Comparison of ENCODE assay signal across 8 cellular contexts in genomic region chr20:62407221-62407992, GRCh38. TPM values are rescaled to one million over a fixed set of nuclear protein-coding genes. Genes with fewer than 3 reads are reported as not detected.
DNase-seq lines count a peak whose midpoint lies in the region; ATAC-seq and TF ChIP-seq lines count a peak whose summit lies in the region.

Gene CABLES2, minus strand, starts transcription at chr20:62407285. Its CDS starts 9 bp downstream, at chr20:62407276.

- peaks cover 22% of the 10 kb centered on the region for H3K4me1 ChIP-seq in parathyroid adenoma
- peaks cover 0 to 41% (median 24%) of the 10 kb centered on the region in 4 donors for H3K4me1 ChIP-seq in tibial nerve

- no peaks in the 10 kb centered on the region for H3K36me3 ChIP-seq in SU-DHL-6 (ENCODE audit: low read length)
- H3K36me3 ChIP-seq in parathyroid adenoma (ENCODE audit: control insufficient read depth, insufficient read depth, low read length) = no peaks in the 10 kb centered on the region
- peaks cover 0 to 9% (median 0%) of the 10 kb centered on the region in 3 donors for H3K36me3 ChIP-seq in tibial nerve

- POLR2A ChIA-PET in activated naive CD8-positive, alpha-beta T cell treated with anti-CD3 and anti-CD28 coated beads, Interleukin-2, amount 10 ng/mL, durations not matched to agents 7 days and 5 days (lab: Charles Lee) = interaction anchor here (0.5 to 0.9 kb wide), 4 partner anchors 21 to 395 kb away, joined by 3 to 7 read pairs (median 3); partner anchors contain the start of gene RPS21

- H3K79me2 ChIP-seq in SU-DHL-6 (ENCODE audit: insufficient read depth, low read length) (peaks cover 11% of the 10 kb centered on the region), parathyroid adenoma (no peaks in the 10 kb centered on the region)

- peak within 1 kb of the TSS; percentile 86 for H3K4me3 Mint-ChIP-seq in activated naive CD8-positive, alpha-beta T cell treated with anti-CD3 and anti-CD28 coated beads, Interleukin-2, amount 10 ng/mL, durations not matched to agents 7 days and 5 days

- peak within 1 kb of the TSS; percentile 65 for H2AFZ ChIP-seq in SU-DHL-6 (ENCODE audit: low read depth, low read length, severe bottlenecking)
- H2AFZ ChIP-seq in parathyroid adenoma = peak within 1 kb of the TSS; percentile 86

- no peaks in the 10 kb centered on the region for H3F3A ChIP-seq in SU-DHL-6 (ENCODE audit: insufficient read depth)

- intact Hi-C loops in Right ventricle myocardium superior (cut with DNase I) = no loop called here

- H3K9me3 ChIP-seq in SU-DHL-6 (ENCODE audit: insufficient read depth, low read length) = no peaks in the 10 kb centered on the region
- no peaks in the 10 kb centered on the region for H3K9me3 ChIP-seq in parathyroid adenoma (ENCODE audit: control insufficient read depth, low read length)
- no peaks in the 10 kb centered on the region for H3K9me3 ChIP-seq in tibial nerve

- TF ChIP-seq EP300 in tibial nerve (IDR thresholded peaks at IDR 0.05) = peak; percentile 63 to 74

- 11 to 14% methylated on average over 21 to 40 of the region's 73 CpGs for WGBS in tibial nerve, 2 donors

- peak; percentile 91 for DNase-seq in NCI-H1105 treated with DMSO at 0.1 percent for 48 hours (lab: John Stamatoyannopoulos, UW)
- peak; percentile 96 for DNase-seq in activated naive CD8-positive, alpha-beta T cell treated with anti-CD3 and anti-CD28 coated beads, Interleukin-2, amount 10 ng/mL, durations not matched to agents 7 days and 5 days
- DNase-seq in Right ventricle myocardium superior = peak; percentile 97
- peak; percentile 85 for DNase-seq in tibial nerve (ENCODE audit: low spot score in 2 of 2)

- TF ChIP-seq POLR2A in tibial nerve (IDR thresholded peaks at IDR 0.05) = peak in 1 of 2 donors; percentile 30

- peak within 1 kb of the TSS; percentile 65 for H3K4me3 ChIP-seq in GM12875 (ENCODE audit: low read depth, low read length)
- H3K4me3 ChIP-seq in SU-DHL-6 (ENCODE audit: insufficient read depth, low read length, poor library complexity, severe bottlenecking) = peak within 1 kb of the TSS; percentile 83
- peak within 1 kb of the TSS; percentile 62 for H3K4me3 ChIP-seq in parathyroid adenoma (ENCODE audit: low read depth, low read length)
- peak within 1 kb of the TSS; percentile 37 to 71 (median 56) for H3K4me3 ChIP-seq in tibial nerve

- H3K4me2 ChIP-seq in SU-DHL-6 (ENCODE audit: low read depth, low read length, poor library complexity, severe bottlenecking) = peak within 1 kb of the TSS; percentile 63
- peak within 1 kb of the TSS; percentile 92 for H3K4me2 ChIP-seq in parathyroid adenoma (ENCODE audit: low read length)

- H3K27me3 ChIP-seq in SU-DHL-6 (ENCODE audit: low read length) = no peaks in the 10 kb centered on the region
- H3K27me3 ChIP-seq in parathyroid adenoma (ENCODE audit: control insufficient read depth, insufficient read depth, low read length) = no peaks in the 10 kb centered on the region
- peaks cover 0 to 8% of the 10 kb centered on the region in 2 donors for H3K27me3 ChIP-seq in tibial nerve

- no peaks in the 10 kb centered on the region for H3K36me3 Mint-ChIP-seq in activated naive CD8-positive, alpha-beta T cell treated with anti-CD3 and anti-CD28 coated beads, Interleukin-2, amount 10 ng/mL, durations not matched to agents 7 days and 5 days

- ATAC-seq in HG02678 (IDR thresholded peaks at IDR 0.05; ENCODE audit: unreplicated experiment) (peak; percentile 89), Right ventricle myocardium superior (ENCODE audit: poor library complexity) (peak; percentile 92)
- peak; percentile 93 for ATAC-seq in activated naive CD8-positive, alpha-beta T cell treated with anti-CD3 and anti-CD28 coated beads, Interleukin-2, amount 10 ng/mL, durations not matched to agents 7 days and 5 days (ENCODE audit: low read depth)

- H3K9me2 ChIP-seq in SU-DHL-6 (replicated peaks; ENCODE audit: insufficient read depth, low read length) = no peaks in the 10 kb centered on the region

- no peak for TF ChIP-seq CTCF in GM12875 (IDR thresholded peaks at IDR 0.05; ENCODE audit: borderline replicate concordance, insufficient read depth, low read depth, low read length)
- TF ChIP-seq CTCF in SU-DHL-6 (IDR thresholded peaks at IDR 0.05; ENCODE audit: insufficient read depth, low read length, poor library complexity, severe bottlenecking) = no peak
- TF ChIP-seq CTCF in parathyroid adenoma (IDR thresholded peaks at IDR 0.05) = peak; percentile 26
- peak in 4 of 5 experiments; percentile 10 to 72 (median 38) for TF ChIP-seq CTCF in tibial nerve (IDR thresholded peaks at IDR 0.05)

- peaks cover 3% of the 10 kb centered on the region for H3K27me3 Mint-ChIP-seq in activated naive CD8-positive, alpha-beta T cell treated with anti-CD3 and anti-CD28 coated beads, Interleukin-2, amount 10 ng/mL, durations not matched to agents 7 days and 5 days

- peaks cover 11% of the 10 kb centered on the region for H3K4me1 Mint-ChIP-seq in activated naive CD8-positive, alpha-beta T cell treated with anti-CD3 and anti-CD28 coated beads, Interleukin-2, amount 10 ng/mL, durations not matched to agents 7 days and 5 days

- no peaks in the 10 kb centered on the region for H3K9me3 Mint-ChIP-seq in activated naive CD8-positive, alpha-beta T cell treated with anti-CD3 and anti-CD28 coated beads, Interleukin-2, amount 10 ng/mL, durations not matched to agents 7 days and 5 days

- no peaks in the 10 kb centered on the region for H4K20me1 ChIP-seq in SU-DHL-6 (ENCODE audit: low read depth, low read length)

- peak within 1 kb of the TSS; percentile 90 for H3K27ac Mint-ChIP-seq in activated naive CD8-positive, alpha-beta T cell treated with anti-CD3 and anti-CD28 coated beads, Interleukin-2, amount 10 ng/mL, durations not matched to agents 7 days and 5 days

- H3K9ac ChIP-seq in SU-DHL-6 (ENCODE audit: low read length) = peak within 1 kb of the TSS; percentile 91
- peak within 1 kb of the TSS; percentile 29 for H3K9ac ChIP-seq in parathyroid adenoma

- H3K27ac ChIP-seq in SU-DHL-6 (ENCODE audit: low read depth, low read length) = peak within 1 kb of the TSS; percentile 72
- H3K27ac ChIP-seq in parathyroid adenoma = peak within 1 kb of the TSS; percentile 29
- H3K27ac ChIP-seq in tibial nerve = peak within 1 kb of the TSS in 2 of 4 donors; percentile 71 to 80

RNA-seq across cellular contexts. Expression of gene CABLES2, which starts in this region (rescaled TPM):
- 10 to 100 TPM; 12.1 to 14.4 TPM for total RNA-seq in activated naive CD8-positive, alpha-beta T cell treated with anti-CD3 and anti-CD28 coated beads, Interleukin-2, amount 10 ng/mL, durations not matched to agents 7 days and 5 days
- total RNA-seq in Right ventricle myocardium superior (15.0 TPM), tibial nerve (1 to 10 TPM; 1.1 to 9.9 (median 6.2) TPM)

Comparison
In these comparisons a context has a peak if more than half of its experiments do, and no peak if none do; other contexts are left out.
1. CTCF ChIP-seq: peak in parathyroid adenoma (single experiment) and tibial nerve (4 of 5); none in GM12875 (single experiment) and SU-DHL-6 (single experiment).
2. Peak in every context shown above with its lines, with median percentiles within 50 percentile points of each other: H3K4me3 ChIP-seq, ATAC-seq and DNase-seq.